ENCODE assay signal across 15 cellular contexts in genomic region chr1:118049981-118050380, GRCh38.
DNase-seq lines count a peak whose midpoint lies in the region; TF ChIP-seq lines count a peak whose summit lies in the region.
"Had no signal": no experiment of that assay in that cellular context is flagged by ENCODE, and none has a peak within 500 bp of the region (broad histone marks: within the 10 kb centered on the region; RNA-seq: fewer than 3 reads in every experiment).

No MANE protein-coding gene starts in this region.

- no peaks in the 10 kb centered on the region for H3K4me1 ChIP-seq in hepatocyte (ENCODE audit: insufficient read depth)
- no peaks in the 10 kb centered on the region for H3K4me1 ChIP-seq in osteoblast (ENCODE audit: insufficient read depth, low read length)
- no peaks in the 10 kb centered on the region for H3K4me1 ChIP-seq in tibial nerve
- H3K4me1 ChIP-seq: BLaER1 treated with 17β-estradiol and CSF1 and Interleukin-3, amounts not matched to agents 10 nM and 100 nM; SJCRH30 had no signal

- DNase-seq in NCI-H2196 (lab: John Stamatoyannopoulos, UW; ENCODE audit: unreplicated experiment) (peak; percentile 4), NCI-H2196 treated with DMSO at 0.1 percent for 48 hours (lab: John Stamatoyannopoulos, UW; ENCODE audit: unreplicated experiment) (no peak), NCI-H69 (lab: John Stamatoyannopoulos, UW) (peak; percentile 22), hepatocyte (ENCODE audit: low spot score) (peak; percentile 19), osteoblast (ENCODE audit: insufficient read length, low spot score, missing footprints) (no peak), tibial nerve (ENCODE audit: low spot score in 2 of 2) (no peak)
- DNase-seq: CD8-positive, alpha-beta T cell; HFFc6; NCI-H1930; NCI-H2171; NCI-H446 treated with DMSO at 0.1 percent for 48 hours; SJCRH30 had no signal

- no peaks in the 10 kb centered on the region for H3K9me3 ChIP-seq in hepatocyte (ENCODE audit: low read depth)
- H3K9me3 ChIP-seq in osteoblast (ENCODE audit: low read depth, low read length): no peaks in the 10 kb centered on the region
- H3K9me3 ChIP-seq in tibial nerve: no peaks in the 10 kb centered on the region
- H3K9me3 ChIP-seq: BLaER1 treated with 17β-estradiol and CSF1 and Interleukin-3, amounts not matched to agents 10 nM and 100 nM; SJCRH30 had no signal

- TF ChIP-seq EP300 in Ishikawa (IDR thresholded peaks at IDR 0.05; ENCODE audit: borderline replicate concordance) (no peak), tibial nerve (IDR thresholded peaks at IDR 0.05) (no peak)

- H3K4me3 ChIP-seq in hepatocyte: no peak overlapping the region
- no peak overlapping the region for H3K4me3 ChIP-seq in osteoblast (ENCODE audit: insufficient read depth, low read length)
- no peak overlapping the region for H3K4me3 ChIP-seq in tibial nerve
- H3K4me3 ChIP-seq: BLaER1 treated with 17β-estradiol and CSF1 and Interleukin-3, amounts not matched to agents 10 nM and 100 nM; SJCRH30 had no signal

- no peaks in the 10 kb centered on the region for H3K36me3 ChIP-seq in hepatocyte (replicated peaks; ENCODE audit: insufficient read depth, low read depth)
- H3K36me3 ChIP-seq in osteoblast (ENCODE audit: insufficient read depth, low read length): no peaks in the 10 kb centered on the region
- no peaks in the 10 kb centered on the region for H3K36me3 ChIP-seq in tibial nerve
- H3K36me3 ChIP-seq: BLaER1 treated with 17β-estradiol and CSF1 and Interleukin-3, amounts not matched to agents 10 nM and 100 nM; SJCRH30 had no signal

- TF ChIP-seq RAD21 in Ishikawa (IDR thresholded peaks at IDR 0.05; ENCODE audit: low read depth): no peak

- no peak for TF ChIP-seq POLR2A in tibial nerve (IDR thresholded peaks at IDR 0.05)

- no peaks in the 10 kb centered on the region for H4K20me1 ChIP-seq in hepatocyte (ENCODE audit: insufficient read depth, poor library complexity, severe bottlenecking)
- no peaks in the 10 kb centered on the region for H4K20me1 ChIP-seq in osteoblast (ENCODE audit: insufficient read depth, low read length)

- WGBS in hepatocyte (ENCODE audit: low lambda C conversion rate, missing lambda C conversion rate): 92% methylated on average over 2 of the region's 2 CpGs
- 69 to 71% methylated on average over 2 of the region's 2 CpGs for WGBS in tibial nerve, 2 donors

- no peaks in the 10 kb centered on the region for H3K27me3 ChIP-seq in hepatocyte
- H3K27me3 ChIP-seq in osteoblast (ENCODE audit: insufficient read depth, low read length): no peaks in the 10 kb centered on the region
- no peaks in the 10 kb centered on the region for H3K27me3 ChIP-seq in tibial nerve
- H3K27me3 ChIP-seq: SJCRH30 had no signal

- no peak overlapping the region for H3K4me2 ChIP-seq in hepatocyte
- no peak overlapping the region for H3K4me2 ChIP-seq in osteoblast (ENCODE audit: insufficient read depth, low read length)
- H3K4me2 ChIP-seq: BLaER1 treated with 17β-estradiol and CSF1 and Interleukin-3, amounts not matched to agents 10 nM and 100 nM; KMS-11 had no signal

- TF ChIP-seq CTCF in hepatocyte (IDR thresholded peaks at IDR 0.05; ENCODE audit: poor library complexity) (no peak), osteoblast (IDR thresholded peaks at IDR 0.05; ENCODE audit: extremely low read depth, low read depth, low read length) (no peak), tibial nerve (IDR thresholded peaks at IDR 0.05) (no peak)

- no peaks in the 10 kb centered on the region for H3K9me2 ChIP-seq in hepatocyte (replicated peaks; ENCODE audit: insufficient read depth)

- H3K27ac ChIP-seq in hepatocyte: no peak overlapping the region
- no peak overlapping the region for H3K27ac ChIP-seq in osteoblast (ENCODE audit: low read depth, low read length)
- H3K27ac ChIP-seq in tibial nerve: no peak overlapping the region
- H3K27ac ChIP-seq: BLaER1 treated with 17β-estradiol and CSF1 and Interleukin-3, amounts not matched to agents 10 nM and 100 nM; KMS-11; SJCRH30 had no signal

- no peak overlapping the region for H2AFZ ChIP-seq in hepatocyte
- no peak overlapping the region for H2AFZ ChIP-seq in osteoblast (ENCODE audit: low read length)

- H3K79me2 ChIP-seq in hepatocyte: no peaks in the 10 kb centered on the region
- H3K79me2 ChIP-seq in osteoblast (ENCODE audit: insufficient read depth, low read length): no peaks in the 10 kb centered on the region

TF ChIP-seq in Ishikawa, 13 proteins besides CTCF, POLR2A, EP300 and RAD21:
- TF ChIP-seq MAX (IDR thresholded peaks at IDR 0.05) (peak; percentile 31; the same call in 1 of the 2 replicates), USF1 (IDR thresholded peaks at IDR 0.05) (no peak), NFIC (IDR thresholded peaks at IDR 0.05) (peak; percentile 64), EGR1 (IDR thresholded peaks at IDR 0.05) (no peak), CEBPB (IDR thresholded peaks at IDR 0.05) (peak; percentile 75), YY1 (IDR thresholded peaks at IDR 0.05; ENCODE audit: low read depth) (no peak), REST (IDR thresholded peaks at IDR 0.05; ENCODE audit: low read depth) (no peak), ZBTB7A (IDR thresholded peaks at IDR 0.05; ENCODE audit: low read depth) (no peak)

Comparison
In these comparisons a context has a peak if more than half of its experiments do, and no peak if none do; other contexts are left out.
1. DNase-seq: peak in NCI-H2196 (single experiment), NCI-H69 (single experiment) and hepatocyte (single experiment); none in NCI-H2196 treated with DMSO at 0.1 percent for 48 hours (single experiment), osteoblast (single experiment) and tibial nerve (0 of 2).